In genomic region chr18:22829781-22830180, GRCh38 we compare ENCODE assay signal across 17 cellular contexts.
"Had no signal": no experiment of that assay in that cellular context is flagged by ENCODE, and none has a peak within 500 bp of the region (broad histone marks: within the 10 kb centered on the region; RNA-seq: fewer than 3 reads in every experiment).

No MANE protein-coding gene starts in this region.

- H3K9me3 ChIP-seq: testis, upper lobe of right lung had no signal

- H3K36me3 ChIP-seq: brain microvascular endothelial cell, heart right ventricle, upper lobe of right lung had no signal

- ATAC-seq: activated CD8-positive, alpha-beta memory T cell treated with anti-CD3 and anti-CD28 coated beads, Interleukin-2, amount 10 ng/mL, durations not matched to agents 7 days and 5 days; activated T-cell treated with anti-CD3 and anti-CD28 coated beads, Interleukin-2, amount 50 U/mL, for 4 hours; heart right ventricle; stimulated activated naive CD8-positive, alpha-beta T cell treated with anti-CD3 and anti-CD28 coated beads, Interleukin-15, amount 100 ng/mL, for 72 hours; T-helper 17 cell; upper lobe of right lung had no signal

- DNase-seq: activated CD4-positive, alpha-beta T cell treated with anti-CD3 and anti-CD28 coated beads, Interleukin-2, amount 50 U/mL, for 4 hours; activated CD8-positive, alpha-beta memory T cell treated with anti-CD3 and anti-CD28 coated beads, Interleukin-2, amount 10 ng/mL, durations not matched to agents 7 days and 5 days; activated gamma-delta T cell; activated T-cell treated with anti-CD3 and anti-CD28 coated beads, Interleukin-2, amount 50 U/mL, for 4 hours; amygdala; brain microvascular endothelial cell; dermis blood vessel endothelial cell; foreskin melanocyte; heart right ventricle; midbrain; posterior cingulate gyrus; stimulated activated CD4-positive, alpha-beta T cell treated with anti-CD3 and anti-CD28 coated beads, Interleukin-15, amount 100 ng/mL, for 24 hours; stimulated activated CD4-positive, alpha-beta T cell treated with anti-CD3 and anti-CD28 coated beads, Interleukin-4, amount 100 ng/mL, for 24 hours; stimulated activated naive CD8-positive, alpha-beta T cell treated with anti-CD3 and anti-CD28 coated beads, Interleukin-15, amount 100 ng/mL, for 72 hours; T-helper 17 cell; testis; upper lobe of right lung had no signal

- H3K27ac ChIP-seq: brain microvascular endothelial cell, heart right ventricle, testis, upper lobe of right lung had no signal

- H3K27me3 ChIP-seq: brain microvascular endothelial cell, testis, upper lobe of right lung had no signal

- H3K4me1 ChIP-seq: heart right ventricle, testis, upper lobe of right lung had no signal

- H3K4me3 ChIP-seq: heart right ventricle, testis, upper lobe of right lung had no signal
